Comparison of ENCODE assay signal across 30 cellular contexts in genomic region chr17:21458036-21458435, GRCh38.
DNase-seq lines count a peak whose midpoint lies in the region; ATAC-seq and TF ChIP-seq lines count a peak whose summit lies in the region.
"Had no signal": no experiment of that assay in that cellular context is flagged by ENCODE, and none has a peak within 500 bp of the region (broad histone marks: within the 10 kb centered on the region; RNA-seq: fewer than 3 reads in every experiment).

No MANE protein-coding gene starts in this region.

- DNase-seq in activated CD8-positive, alpha-beta T cell treated with anti-CD3 and anti-CD28 coated beads for 36 hours: no peak
- DNase-seq in tibial nerve (ENCODE audit: low spot score in 2 of 2): no peak
- no peak for DNase-seq in nucleus accumbens (lab: John Stamatoyannopoulos, UW)
- no peak for DNase-seq in NCI-H69 (lab: John Stamatoyannopoulos, UW)
- no peak for DNase-seq in EL
- DNase-seq: activated CD4-positive, alpha-beta T cell treated with anti-CD3 and anti-CD28 coated beads for 1 hour; activated effector memory CD4-positive, alpha-beta T cell treated with Interleukin-2 at 50 U/mL for 16 hours; activated naive CD8-positive, alpha-beta T cell treated with anti-CD3 and anti-CD28 coated beads, Interleukin-2, amount 10 ng/mL, durations not matched to agents 7 days and 5 days; activated T-cell treated with anti-CD3 and anti-CD28 coated beads for 4 hours; C1 segment of cervical spinal cord; DMS79 treated with DMSO at 0.1 percent for 48 hours; gastrocnemius medialis; KBM-7; kidney; naive thymus-derived CD8-positive, alpha-beta T cell; NCI-H1105 treated with DMSO at 0.1 percent for 48 hours; NCI-H2029; NCI-H2227 treated with DMSO at 0.1 percent for 48 hours; NCI-H748 treated with DMSO at 0.1 percent for 48 hours; stimulated activated CD4-positive, alpha-beta T cell treated with anti-CD3 and anti-CD28 coated beads, Interleukin-2, amount 100 ng/mL, for 48 hours; T-helper 17 cell; upper lobe of left lung had no signal

- peaks cover 7% of the 10 kb centered on the region for H3K27me3 Mint-ChIP-seq in activated CD8-positive, alpha-beta T cell treated with anti-CD3 and anti-CD28 coated beads for 36 hours

- TF ChIP-seq EP300 in tibial nerve (IDR thresholded peaks at IDR 0.05): no peak

- POLR2A ChIA-PET in HEK293 (lab: Yijun Ruan, JAX): no interaction called here
- POLR2A ChIA-PET in activated CD8-positive, alpha-beta T cell treated with anti-CD3 and anti-CD28 coated beads for 36 hours (lab: Charles Lee): interaction anchor here (1.8 kb wide), 1 partner anchor 170 kb away, joined by 8 read pairs; no protein-coding TSS in a partner anchor

- peaks cover 27% of the 10 kb centered on the region for H3K4me1 Mint-ChIP-seq in activated CD8-positive, alpha-beta T cell treated with anti-CD3 and anti-CD28 coated beads for 36 hours (ENCODE audit: low read depth)

- H3K4me3 ChIP-seq in HEK293 (ENCODE audit: low read depth, low read length) (no peak overlapping the region), iPS-18a (ENCODE audit: low read length) (peak overlapping the region; percentile 21), tibial nerve (no peak overlapping the region)
- H3K4me3 ChIP-seq: ascending aorta, cardiac muscle cell, gastrocnemius medialis, hepatocyte, pancreas, SK-N-MC, upper lobe of left lung had no signal

- 53 to 54% methylated on average over 7 of the region's 7 CpGs for WGBS in tibial nerve, 2 donors

- H3K9me3 ChIP-seq in HEK293 (ENCODE audit: control insufficient read depth, insufficient read depth, low read depth, low read length): no peaks in the 10 kb centered on the region
- no peaks in the 10 kb centered on the region for H3K9me3 ChIP-seq in iPS-18a (ENCODE audit: control insufficient read depth, low read depth, low read length)
- no peaks in the 10 kb centered on the region for H3K9me3 ChIP-seq in tibial nerve
- H3K9me3 ChIP-seq: ascending aorta, gastrocnemius medialis, pancreas, upper lobe of left lung had no signal

- CTCF ChIA-PET in HEK293 (lab: Yijun Ruan, JAX): interaction anchor here (1.1 to 4.0 kb wide), 7 partner anchors 18 to 175 kb away, joined by 3 to 66 read pairs (median 8); no protein-coding TSS in a partner anchor
- CTCF ChIA-PET in activated CD8-positive, alpha-beta T cell treated with anti-CD3 and anti-CD28 coated beads for 36 hours (lab: Charles Lee): interaction anchor here (1.0 to 2.6 kb wide), 9 partner anchors 11 to 182 kb away, joined by 3 to 62 read pairs (median 7); no protein-coding TSS in a partner anchor

- peak overlapping the region; percentile 38 for H3K4me3 Mint-ChIP-seq in activated CD8-positive, alpha-beta T cell treated with anti-CD3 and anti-CD28 coated beads for 36 hours
- H3K4me3 Mint-ChIP-seq: dendritic cell treated with granulocyte-macrophage colony-stimulating factor and Interleukin-4, amounts not matched to agents 40 ng/mL and 50 ng/mL, for 4 days had no signal

- H3K36me3 ChIP-seq in HEK293 (ENCODE audit: control insufficient read depth in 2 of 2, insufficient read depth in 1 of 2, low read length in 2 of 2): no peaks in the 10 kb centered on the region
- H3K36me3 ChIP-seq in iPS-18a (ENCODE audit: control insufficient read depth, low read depth, low read length): no peaks in the 10 kb centered on the region
- no peaks in the 10 kb centered on the region for H3K36me3 ChIP-seq in tibial nerve
- H3K36me3 ChIP-seq: ascending aorta, cardiac muscle cell, gastrocnemius medialis, pancreas, upper lobe of left lung had no signal

- intact Hi-C loops in activated CD8-positive, alpha-beta T cell treated with anti-CD3 and anti-CD28 coated beads for 36 hours (cut with micrococcal nuclease): loop anchor here (5.0 kb wide), 1 partner anchor 54 kb away; no protein-coding TSS in a partner anchor

- H3K36me3 Mint-ChIP-seq in activated CD8-positive, alpha-beta T cell treated with anti-CD3 and anti-CD28 coated beads for 36 hours (ENCODE audit: low read depth): no peaks in the 10 kb centered on the region
- H3K36me3 Mint-ChIP-seq: activated naive CD8-positive, alpha-beta T cell treated with anti-CD3 and anti-CD28 coated beads, Interleukin-2, amount 10 ng/mL, durations not matched to agents 7 days and 5 days; naive thymus-derived CD8-positive, alpha-beta T cell had no signal

- no peak for TF ChIP-seq POLR2A in tibial nerve (IDR thresholded peaks at IDR 0.05)

- no peaks in the 10 kb centered on the region for H3K9me3 Mint-ChIP-seq in activated CD8-positive, alpha-beta T cell treated with anti-CD3 and anti-CD28 coated beads for 36 hours
- H3K9me3 Mint-ChIP-seq: activated naive CD8-positive, alpha-beta T cell treated with anti-CD3 and anti-CD28 coated beads, Interleukin-2, amount 10 ng/mL, durations not matched to agents 7 days and 5 days; dendritic cell treated with granulocyte-macrophage colony-stimulating factor and Interleukin-4, amounts not matched to agents 40 ng/mL and 50 ng/mL, for 4 days; naive thymus-derived CD8-positive, alpha-beta T cell had no signal

- no peak for TF ChIP-seq CTCF in HEK293 (tag by site-specific recombination; IDR thresholded peaks at IDR 0.05)
- no peak for TF ChIP-seq CTCF in activated CD8-positive, alpha-beta T cell treated with anti-CD3 and anti-CD28 coated beads for 36 hours (IDR thresholded peaks at IDR 0.05)
- TF ChIP-seq CTCF in tibial nerve (IDR thresholded peaks at IDR 0.05): no peak

- no peak for ATAC-seq in activated CD8-positive, alpha-beta T cell treated with anti-CD3 and anti-CD28 coated beads for 36 hours

- H3K27ac ChIP-seq in HEK293 (ENCODE audit: extremely low read depth, low read depth, low read length) (no peak overlapping the region), iPS-18a (ENCODE audit: low read length) (no peak overlapping the region), tibial nerve (peak overlapping the region in 3 of 4 donors; percentile 5 to 88 (median 75))
- H3K27ac ChIP-seq: ascending aorta, hepatocyte, pancreas, SK-N-MC had no signal

- H3K4me1 ChIP-seq in HEK293 (ENCODE audit: control insufficient read depth, insufficient read depth, low read length) (peaks cover 6% of the 10 kb centered on the region), iPS-18a (ENCODE audit: control insufficient read depth, low read depth, low read length) (peaks cover 6% of the 10 kb centered on the region), tibial nerve (peaks cover 0 to 43% (median 2%) of the 10 kb centered on the region in 4 donors)
- H3K4me1 ChIP-seq: pancreas had no signal

- H3K27me3 ChIP-seq in iPS-18a (ENCODE audit: control insufficient read depth, insufficient read depth, low read length): peaks cover 22% of the 10 kb centered on the region
- peaks cover 0 to 4% of the 10 kb centered on the region in 2 donors for H3K27me3 ChIP-seq in tibial nerve
- H3K27me3 ChIP-seq: ascending aorta, gastrocnemius medialis, pancreas, upper lobe of left lung had no signal

- H3K27ac Mint-ChIP-seq in activated CD8-positive, alpha-beta T cell treated with anti-CD3 and anti-CD28 coated beads for 36 hours: no peak overlapping the region
- H3K27ac Mint-ChIP-seq: dendritic cell treated with granulocyte-macrophage colony-stimulating factor and Interleukin-4, amounts not matched to agents 40 ng/mL and 50 ng/mL, for 4 days; T-helper 17 cell had no signal

- H3K9ac ChIP-seq in iPS-18a (ENCODE audit: low read length): no peak overlapping the region

TF ChIP-seq in HEK293, 187 proteins besides CTCF, POLR2A, EP300 and RAD21:
- no peak for TF ChIP-seq ZNF785 (tag by site-specific recombination; IDR thresholded peaks at IDR 0.05)
- no peak for TF ChIP-seq YY1 (tag by site-specific recombination; IDR thresholded peaks at IDR 0.05)
- TF ChIP-seq ZNF398 (tag by site-specific recombination; IDR thresholded peaks at IDR 0.05): 0 out of 2 replicates have a peak, but pooled peaks have one; percentile 31
- no peak for TF ChIP-seq ZNF416 (tag by site-specific recombination; IDR thresholded peaks at IDR 0.05)
- no peak for TF ChIP-seq ZNF701 (tag by site-specific recombination; IDR thresholded peaks at IDR 0.05)
- TF ChIP-seq ZBTB10 (tag by site-specific recombination; IDR thresholded peaks at IDR 0.05): no peak

Comparison
In these comparisons a context has a peak if more than half of its experiments do, and no peak if none do; other contexts are left out.
1. H3K27ac ChIP-seq: peak in tibial nerve (3 of 4); none in HEK293 (single experiment) and iPS-18a (single experiment).